In the genomic region with DNA sequence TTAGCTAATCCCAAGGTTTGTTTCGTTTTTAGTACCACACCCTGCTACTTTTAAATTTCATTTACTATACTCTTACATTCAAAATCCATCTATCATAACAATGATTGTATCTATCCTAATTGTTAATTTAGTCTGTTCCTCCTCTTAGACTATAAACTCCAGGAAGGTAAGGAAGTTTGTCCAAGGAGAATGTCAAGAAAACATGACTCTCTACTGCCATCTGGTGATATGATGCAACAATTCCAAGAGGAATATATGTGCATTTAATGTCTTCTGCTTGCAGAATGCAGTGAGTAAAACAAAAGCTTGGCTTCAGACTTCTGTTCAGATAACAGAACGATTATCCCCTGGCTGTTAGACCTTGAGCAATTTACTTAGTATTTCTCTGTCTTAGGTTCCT, we compare ENCODE assay signal across 8 cellular contexts.
DNase-seq lines count a peak whose midpoint lies in the region; ATAC-seq and TF ChIP-seq lines count a peak whose summit lies in the region.
"Had no signal": no experiment of that assay in that cellular context is flagged by ENCODE, and none has a peak within 500 bp of the region (broad histone marks: within the 10 kb centered on the region; RNA-seq: fewer than 3 reads in every experiment).

No MANE protein-coding gene starts in this region.

- no peak overlapping the region for H3K4me2 ChIP-seq in neural cell (ENCODE audit: low read length)

- H3K27ac ChIP-seq in neural cell (ENCODE audit: low read length): no peak overlapping the region

- peak; percentile 9 for DNase-seq in GM13977 (ENCODE audit: low spot score)
- DNase-seq in NCI-H69 (lab: John Stamatoyannopoulos, UW): peak; percentile 74
- DNase-seq in choroid plexus epithelial cell (ENCODE audit: low read depth): peak; percentile 86
- no peak for DNase-seq in midbrain (lab: John Stamatoyannopoulos, UW)
- DNase-seq: activated naive CD8-positive, alpha-beta T cell treated with anti-CD3 and anti-CD28 coated beads, Interleukin-2, amount 10 ng/mL, durations not matched to agents 7 days and 5 days had no signal

- no peak overlapping the region for H3K4me3 ChIP-seq in choroid plexus epithelial cell (ENCODE audit: low read depth, low read length)
- no peak overlapping the region for H3K4me3 ChIP-seq in neural cell (ENCODE audit: low read length)

- H3K9ac ChIP-seq in neural cell (ENCODE audit: low read length): no peak overlapping the region

- H3K27me3 ChIP-seq in neural cell (ENCODE audit: insufficient read depth, low read depth, low read length): no peaks in the 10 kb centered on the region

- no peak overlapping the region for H2AFZ ChIP-seq in neural cell (ENCODE audit: low read depth, low read length)

- H3K79me2 ChIP-seq in neural cell (replicated peaks; ENCODE audit: insufficient read depth, low read length): no peaks in the 10 kb centered on the region

- TF ChIP-seq RAD21 in neural cell (conservative IDR thresholded peaks at IDR 0.05): peak; percentile 77

- no peaks in the 10 kb centered on the region for H4K20me1 ChIP-seq in neural cell (ENCODE audit: insufficient read depth)

- no peaks in the 10 kb centered on the region for H3K9me3 ChIP-seq in neural cell (ENCODE audit: low read length)

- ATAC-seq in HG03342 (IDR thresholded peaks at IDR 0.05; ENCODE audit: unreplicated experiment) (peak; percentile 83), GM21360 (IDR thresholded peaks at IDR 0.05; ENCODE audit: unreplicated experiment) (no peak)

- H3K36me3 ChIP-seq in neural cell (ENCODE audit: insufficient read depth, low read length): no peaks in the 10 kb centered on the region

- TF ChIP-seq CTCF in GM13977 (IDR thresholded peaks at IDR 0.05; ENCODE audit: extremely low read depth, insufficient read depth, missing control alignments) (peak; percentile 64), choroid plexus epithelial cell (conservative IDR thresholded peaks at IDR 0.05; ENCODE audit: low read depth, low read length) (peak; percentile 61), neural cell (IDR thresholded peaks at IDR 0.05; ENCODE audit: poor library complexity, severe bottlenecking) (peak; percentile 72)

- H3F3A ChIP-seq in neural cell (ENCODE audit: insufficient read depth, low read length, poor library complexity, severe bottlenecking): no peaks in the 10 kb centered on the region

- no peak for TF ChIP-seq EP300 in neural cell (conservative IDR thresholded peaks at IDR 0.05; ENCODE audit: poor library complexity, severe bottlenecking)

- no peaks in the 10 kb centered on the region for H3K9me2 ChIP-seq in neural cell (ENCODE audit: insufficient read depth, low read length)

- in situ Hi-C loops in GM13977 (cut with MboI; ENCODE audit: low pct_unique_long_range_greater_than_20kb, low sequenced_read_pairs, unreplicated experiment): no loop called here

TF ChIP-seq in neural cell, 6 proteins besides CTCF, POLR2A, EP300 and RAD21:
- TF ChIP-seq, protein P1, sequence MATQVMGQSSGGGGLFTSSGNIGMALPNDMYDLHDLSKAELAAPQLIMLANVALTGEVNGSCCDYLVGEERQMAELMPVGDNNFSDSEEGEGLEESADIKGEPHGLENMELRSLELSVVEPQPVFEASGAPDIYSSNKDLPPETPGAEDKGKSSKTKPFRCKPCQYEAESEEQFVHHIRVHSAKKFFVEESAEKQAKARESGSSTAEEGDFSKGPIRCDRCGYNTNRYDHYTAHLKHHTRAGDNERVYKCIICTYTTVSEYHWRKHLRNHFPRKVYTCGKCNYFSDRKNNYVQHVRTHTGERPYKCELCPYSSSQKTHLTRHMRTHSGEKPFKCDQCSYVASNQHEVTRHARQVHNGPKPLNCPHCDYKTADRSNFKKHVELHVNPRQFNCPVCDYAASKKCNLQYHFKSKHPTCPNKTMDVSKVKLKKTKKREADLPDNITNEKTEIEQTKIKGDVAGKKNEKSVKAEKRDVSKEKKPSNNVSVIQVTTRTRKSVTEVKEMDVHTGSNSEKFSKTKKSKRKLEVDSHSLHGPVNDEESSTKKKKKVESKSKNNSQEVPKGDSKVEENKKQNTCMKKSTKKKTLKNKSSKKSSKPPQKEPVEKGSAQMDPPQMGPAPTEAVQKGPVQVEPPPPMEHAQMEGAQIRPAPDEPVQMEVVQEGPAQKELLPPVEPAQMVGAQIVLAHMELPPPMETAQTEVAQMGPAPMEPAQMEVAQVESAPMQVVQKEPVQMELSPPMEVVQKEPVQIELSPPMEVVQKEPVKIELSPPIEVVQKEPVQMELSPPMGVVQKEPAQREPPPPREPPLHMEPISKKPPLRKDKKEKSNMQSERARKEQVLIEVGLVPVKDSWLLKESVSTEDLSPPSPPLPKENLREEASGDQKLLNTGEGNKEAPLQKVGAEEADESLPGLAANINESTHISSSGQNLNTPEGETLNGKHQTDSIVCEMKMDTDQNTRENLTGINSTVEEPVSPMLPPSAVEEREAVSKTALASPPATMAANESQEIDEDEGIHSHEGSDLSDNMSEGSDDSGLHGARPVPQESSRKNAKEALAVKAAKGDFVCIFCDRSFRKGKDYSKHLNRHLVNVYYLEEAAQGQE (IDR thresholded peaks at IDR 0.05; ENCODE audit: borderline replicate concordance): no peak
- TF ChIP-seq SMC3 (conservative IDR thresholded peaks at IDR 0.05; ENCODE audit: poor library complexity): peak; percentile 79
